1 cellular context compared by ENCODE assay signal in genomic region chr12:6335451-6336078, GRCh38.
TF ChIP-seq lines count a peak whose summit lies in the region.

No MANE protein-coding gene starts in this region.

TF ChIP-seq in GM12878, 131 proteins besides CTCF, POLR2A, EP300 and RAD21 (continued from another document and continues in another):
- TF ChIP-seq ZBTB4 (CRISPR knock-in tag; IDR thresholded peaks at IDR 0.05) (no peak), E2F8 (IDR thresholded peaks at IDR 0.05; ENCODE audit: low read depth, partially characterized antibody) (no peak), YBX1 (IDR thresholded peaks at IDR 0.05) (no peak), TCF7 (IDR thresholded peaks at IDR 0.05; ENCODE audit: borderline replicate concordance) (no peak), NKRF (conservative IDR thresholded peaks at IDR 0.05) (peak; percentile 43; the same call in 1 of the 2 replicates), DPF2 (IDR thresholded peaks at IDR 0.05) (peak; percentile 76), IRF5 (IDR thresholded peaks at IDR 0.05; ENCODE audit: borderline replicate concordance) (no peak), TARDBP (IDR thresholded peaks at IDR 0.05; ENCODE audit: borderline replicate concordance) (0 out of 2 replicates have a peak, but pooled peaks have one; percentile 5), ZZZ3 (IDR thresholded peaks at IDR 0.05; ENCODE audit: control insufficient read depth, insufficient read length, low read depth) (no peak), SMC3 (IDR thresholded peaks at IDR 0.05; ENCODE audit: borderline replicate concordance, low read length) (peak; percentile 54; the same call in 1 of the 2 replicates), MTA3 (IDR thresholded peaks at IDR 0.05; ENCODE audit: borderline replicate concordance, low read length) (no peak), RB1 (IDR thresholded peaks at IDR 0.05; ENCODE audit: borderline replicate concordance) (no peak; the same call in 1 of the 2 replicates), RUNX3 (IDR thresholded peaks at IDR 0.05; ENCODE audit: low read length) (peak; percentile 89), BCLAF1 (IDR thresholded peaks at IDR 0.05) (no peak), HSF1 (IDR thresholded peaks at IDR 0.05; ENCODE audit: low read depth, low read length) (no peak), SMAD1 (IDR thresholded peaks at IDR 0.05; ENCODE audit: low read depth, partially characterized antibody) (no peak), ZNF217 (IDR thresholded peaks at IDR 0.05) (no peak; the same call in 1 of the 2 replicates), NRF1 (conservative IDR thresholded peaks at IDR 0.05; ENCODE audit: low read depth, low read length) (no peak), ELK1 (IDR thresholded peaks at IDR 0.05; ENCODE audit: low read depth, low read length) (peak; percentile 88), HDGF (IDR thresholded peaks at IDR 0.05) (peak; percentile 73; the same call in 1 of the 2 replicates), ASH2L (IDR thresholded peaks at IDR 0.05; ENCODE audit: borderline replicate concordance, low read depth) (no peak), NBN (IDR thresholded peaks at IDR 0.05) (peak; percentile 68; the same call in 1 of the 2 replicates), IRF3 (IDR thresholded peaks at IDR 0.05) (no peak), CHD1 (IDR thresholded peaks at IDR 0.05; ENCODE audit: low read depth, low read length) (no peak), CEBPB (IDR thresholded peaks at IDR 0.05; ENCODE audit: borderline replicate concordance in 1 of 2, low read depth in 2 of 2, low read length in 2 of 2) (no peak), STAT3 (IDR thresholded peaks at IDR 0.05; ENCODE audit: low read depth, low read length) (no peak), ZNF622 (IDR thresholded peaks at IDR 0.05) (no peak), PKNOX1 (IDR thresholded peaks at IDR 0.05) (no peak), SMAD5 (IDR thresholded peaks at IDR 0.05; ENCODE audit: low read depth) (no peak), PML (IDR thresholded peaks at IDR 0.05; ENCODE audit: low read length) (no peak), SMARCA5 (IDR thresholded peaks at IDR 0.05) (peak; percentile 80; the same call in 1 of the 2 replicates), CREB1 (IDR thresholded peaks at IDR 0.05; ENCODE audit: low read depth) (peak; percentile 10; the same call in 1 of the 2 replicates), IKZF1 (conservative IDR thresholded peaks at IDR 0.05) (peak; percentile 80), SRF (IDR thresholded peaks at IDR 0.05; ENCODE audit: low read depth in 2 of 2, low read length in 2 of 2) (0 out of 4 replicates have a peak, but pooled peaks of 1 of the 2 experiments have one; percentile 3), TCF3 (IDR thresholded peaks at IDR 0.05; ENCODE audit: borderline replicate concordance, insufficient read depth, low read depth, low read length) (peak; percentile 72; the same call in 1 of the 2 replicates), YY1 (IDR thresholded peaks at IDR 0.05; ENCODE audit: low read depth, low read length) (peak; percentile 64), NFXL1 (IDR thresholded peaks at IDR 0.05; ENCODE audit: borderline replicate concordance) (no peak), REST (IDR thresholded peaks at IDR 0.05; ENCODE audit: low read depth, low read length) (no peak), GATAD2B (conservative IDR thresholded peaks at IDR 0.05; ENCODE audit: low read depth) (0 out of 2 replicates have a peak, but pooled peaks have one; percentile 78)
